In genomic region chr13:99498304-99499161, GRCh38 we compare ENCODE assay signal across 1 cellular context.
TF ChIP-seq lines count a peak whose summit lies in the region.

No MANE protein-coding gene starts in this region.

TF ChIP-seq in GM12878, 131 proteins besides CTCF, POLR2A, EP300 and RAD21 (continued from another document):
- TF ChIP-seq SP1 (IDR thresholded peaks at IDR 0.05; ENCODE audit: low read depth, low read length): peak; percentile 85
- no peak for TF ChIP-seq HDAC2 (IDR thresholded peaks at IDR 0.05)
